ENCODE assay signal across 8 cellular contexts in the genomic region with DNA sequence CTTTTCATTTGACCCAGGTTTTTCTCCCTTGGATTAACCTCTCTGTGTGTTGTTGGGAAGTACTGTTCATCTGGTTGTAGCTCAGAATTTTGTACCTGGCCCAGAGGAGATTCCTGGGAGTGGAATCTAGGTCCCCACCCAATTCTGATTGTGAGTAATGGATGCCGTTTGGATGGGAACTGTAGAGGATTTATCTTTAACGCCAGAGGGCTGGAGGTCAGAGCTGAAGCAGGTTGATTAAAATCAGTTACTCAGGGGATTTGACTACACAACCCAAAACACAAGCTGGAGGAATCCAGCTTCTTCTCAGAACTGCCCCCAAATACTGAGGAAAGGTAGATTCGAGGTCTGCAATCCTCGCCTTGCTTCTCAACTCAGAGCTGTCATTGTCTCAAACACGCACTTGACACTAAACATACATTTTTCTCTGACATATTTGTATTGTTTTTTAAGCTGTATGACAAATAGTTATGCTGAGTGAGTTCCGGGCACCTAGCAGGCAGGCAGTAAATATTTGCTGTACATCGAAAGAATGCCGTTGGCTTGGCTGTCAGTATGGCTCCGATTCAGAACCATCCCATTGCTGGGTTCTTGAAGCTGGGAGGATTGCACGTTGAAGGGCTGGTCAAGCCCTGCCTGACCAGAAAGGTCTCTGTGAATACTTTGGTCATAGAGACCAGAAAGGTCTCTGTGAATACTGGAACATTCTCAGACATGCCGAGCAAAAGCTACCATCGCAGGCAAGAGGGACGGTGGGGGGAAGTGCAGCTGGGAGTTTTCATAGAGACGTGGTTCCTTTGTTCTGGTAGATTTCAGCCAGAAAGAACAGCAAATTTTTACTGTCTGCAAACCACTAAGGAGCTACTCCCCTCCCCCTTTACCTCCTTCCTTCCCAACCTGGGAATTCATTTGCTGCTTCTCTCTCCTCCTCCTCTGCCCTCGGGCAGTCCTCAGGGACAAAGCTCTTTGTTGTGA.
DNase-seq lines count a peak whose midpoint lies in the region; ATAC-seq and TF ChIP-seq lines count a peak whose summit lies in the region.

No MANE protein-coding gene starts in this region.

- no peaks in the 10 kb centered on the region for H3K36me3 ChIP-seq in OCI-LY7 (ENCODE audit: insufficient read depth, low read length)
- H3K36me3 ChIP-seq in endocrine pancreas (ENCODE audit: control insufficient read depth, insufficient read depth, low read length), result no peaks in the 10 kb centered on the region
- no peaks in the 10 kb centered on the region for H3K36me3 ChIP-seq in neuron (ENCODE audit: insufficient read depth, low read length)

- TF ChIP-seq CTCF in GM13977 (IDR thresholded peaks at IDR 0.05; ENCODE audit: extremely low read depth, insufficient read depth, missing control alignments), result no peak
- no peak for TF ChIP-seq CTCF in OCI-LY7 (conservative IDR thresholded peaks at IDR 0.05; ENCODE audit: low read length)

- no peaks in the 10 kb centered on the region for H4K20me1 ChIP-seq in OCI-LY7 (ENCODE audit: insufficient read depth, low read length)

- POLR2A ChIA-PET in OCI-LY7 (lab: Charles Lee), result interaction anchor here (1.1 to 1.2 kb wide), 2 partner anchors 9 to 360 kb away, joined by 3 to 4 read pairs; no protein-coding TSS in a partner anchor

- peak; percentile 30 for DNase-seq in GM13977 (ENCODE audit: low spot score)
- no peak for DNase-seq in OCI-LY7 (ENCODE audit: low spot score)
- DNase-seq in mucosa of gallbladder (ENCODE audit: low spot score), result no peak
- no peak for DNase-seq in DMS114 treated with DMSO at 0.1 percent for 48 hours (lab: John Stamatoyannopoulos, UW; ENCODE audit: unreplicated experiment)

- CTCF ChIA-PET in OCI-LY7 (lab: Charles Lee; ENCODE audit: unreplicated experiment), result interaction anchor here (0.6 to 1.6 kb wide), 2 partner anchors 10 to 1259 kb away, joined by 4 to 7 read pairs; no protein-coding TSS in a partner anchor

- H3K9me3 ChIP-seq in OCI-LY7 (ENCODE audit: low read length) (no peaks in the 10 kb centered on the region), endocrine pancreas (ENCODE audit: control insufficient read depth, low read length) (no peaks in the 10 kb centered on the region), neuron (ENCODE audit: low read length) (no peaks in the 10 kb centered on the region)

- no peaks in the 10 kb centered on the region for H3K79me2 ChIP-seq in OCI-LY7 (ENCODE audit: insufficient read depth, low read depth, low read length)

- no peaks in the 10 kb centered on the region for H3K9me2 ChIP-seq in OCI-LY7 (ENCODE audit: insufficient read depth, low read length)

- peak overlapping the region; percentile 96; the same call in 1 of the 2 replicates for H2AFZ ChIP-seq in OCI-LY7 (ENCODE audit: low read length)
- H2AFZ ChIP-seq in neuron (ENCODE audit: low read depth, low read length), result peak overlapping the region; percentile 98

- ATAC-seq in GM21737 (IDR thresholded peaks at IDR 0.05; ENCODE audit: unreplicated experiment) (no peak), GM18867 (IDR thresholded peaks at IDR 0.05; ENCODE audit: unreplicated experiment) (no peak)

- H3K4me1 ChIP-seq in OCI-LY7 (ENCODE audit: insufficient read depth, low read length, poor library complexity, severe bottlenecking), result peaks cover 13% of the 10 kb centered on the region
- no peaks in the 10 kb centered on the region for H3K4me1 ChIP-seq in endocrine pancreas (ENCODE audit: control insufficient read depth, insufficient read depth, low read length)
- peaks cover 31% of the 10 kb centered on the region for H3K4me1 ChIP-seq in neuron (ENCODE audit: insufficient read depth, low read length)

- peak overlapping the region; percentile 65 for H3K4me2 ChIP-seq in OCI-LY7 (ENCODE audit: low read length)

- in situ Hi-C loops in GM13977 (cut with MboI; ENCODE audit: low pct_unique_long_range_greater_than_20kb, low sequenced_read_pairs, unreplicated experiment), result loop anchor here (10.0 kb wide), 1 partner anchor 850 kb away; no protein-coding TSS in a partner anchor

- peak overlapping the region; percentile 22 for H3K9ac ChIP-seq in endocrine pancreas (ENCODE audit: control insufficient read depth, insufficient read depth, low read length)

- H3K4me3 ChIP-seq in OCI-LY7 (ENCODE audit: low read depth, low read length, poor library complexity, severe bottlenecking) (peak overlapping the region; percentile 38), endocrine pancreas (ENCODE audit: control insufficient read depth, insufficient read depth, low read length) (peak overlapping the region; percentile 36), neuron (ENCODE audit: low read length) (peak overlapping the region; percentile 49)

- H3K27me3 ChIP-seq in endocrine pancreas (ENCODE audit: control insufficient read depth, insufficient read depth, low read length), result no peaks in the 10 kb centered on the region
- H3K27me3 ChIP-seq in neuron (ENCODE audit: insufficient read depth, low read length), result no peaks in the 10 kb centered on the region

- no peak overlapping the region for H3K27ac ChIP-seq in OCI-LY7 (ENCODE audit: low read depth, low read length, poor library complexity, severe bottlenecking)

- intact Hi-C loops in OCI-LY7 (cut with micrococcal nuclease; ENCODE audit: unreplicated experiment), result loop anchor here (2.0 to 5.0 kb wide), 3 partner anchors 268 to 853 kb away; no protein-coding TSS in a partner anchor

- BruUV-seq in OCI-LY7 (replicated peaks; lab: Mats Ljungman, UMichigan), result no TSS peak
